1 cellular context compared by ENCODE assay signal in genomic region chr7:41700044-41700471, GRCh38.
A peak's percentile ranks its signal among the peaks of the same experiment; 100 is the strongest.
TF ChIP-seq lines count a peak whose summit lies in the region.

No MANE protein-coding gene starts in this region.

TF ChIP-seq in IMR-90, 13 proteins besides CTCF, POLR2A, EP300 and RAD21:
- no peak for TF ChIP-seq ELK1 (IDR thresholded peaks at IDR 0.05; ENCODE audit: borderline replicate concordance, low read depth, low read length)
- TF ChIP-seq CHD1 (IDR thresholded peaks at IDR 0.05; ENCODE audit: low read depth, low read length), result peak; percentile 20; the same call in 1 of the 2 replicates
